Comparison of ENCODE assay signal across 26 cellular contexts in the genomic region with DNA sequence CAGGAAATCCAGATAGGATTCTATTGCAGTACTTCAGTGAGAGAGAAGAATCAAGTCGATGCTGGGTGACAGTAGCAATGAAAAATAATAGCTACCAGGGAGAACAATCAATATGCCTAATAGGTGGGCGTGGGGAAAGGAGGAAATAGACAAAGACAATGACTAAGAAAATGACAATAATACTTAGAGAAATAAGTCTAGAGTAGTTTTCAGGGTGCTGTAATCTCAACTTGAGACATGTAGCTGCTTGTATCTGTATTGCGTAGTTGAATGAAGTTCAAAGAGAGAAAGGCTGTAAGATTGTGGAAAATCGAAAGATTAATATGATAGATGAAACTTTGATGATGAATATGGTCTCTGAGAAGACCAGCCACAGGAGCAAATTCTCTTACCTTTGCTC. TPM values are rescaled to one million over a fixed set of nuclear protein-coding genes. Genes with fewer than 3 reads are reported as not detected.
DNase-seq lines count a peak whose midpoint lies in the region; ATAC-seq, FAIRE-seq and TF ChIP-seq lines count a peak whose summit lies in the region.
"Had no signal": no experiment of that assay in that cellular context is flagged by ENCODE, and none has a peak within 500 bp of the region (broad histone marks: within the 10 kb centered on the region; RNA-seq: fewer than 3 reads in every experiment).

No MANE protein-coding gene starts in this region.

- H2AFZ ChIP-seq in ACC112 (ENCODE audit: low read length, unreplicated experiment) (no peak overlapping the region), astrocyte (ENCODE audit: low read depth, low read length) (no peak overlapping the region), PC-9 (no peak overlapping the region)

- ATAC-seq in HG02678 (IDR thresholded peaks at IDR 0.05; ENCODE audit: unreplicated experiment) (no peak), HG03108 (IDR thresholded peaks at IDR 0.05; ENCODE audit: unreplicated experiment) (no peak)
- ATAC-seq: lower lobe of right lung, PC-3 had no signal

- H3K9me3 Mint-ChIP-seq in Calu3 (ENCODE audit: low read depth, unreplicated experiment) (no peaks in the 10 kb centered on the region), astrocyte (ENCODE audit: unreplicated experiment) (no peaks in the 10 kb centered on the region), mesothelial cell of epicardium (no peaks in the 10 kb centered on the region)
- H3K9me3 Mint-ChIP-seq: activated naive CD4-positive, alpha-beta T cell treated with anti-CD3 and anti-CD28 coated beads for 36 hours had no signal

- DNase-seq in Calu3 (no peak), astrocyte (ENCODE audit: low read depth) (no peak), mesothelial cell of epicardium (ENCODE audit: low spot score in 2 of 2, unreplicated experiment in 2 of 2) (no peak), middle frontal gyrus (ENCODE audit: extremely low spot score, low spot score) (no peak), PC-9 (no peak)
- DNase-seq: activated CD4-positive, alpha-beta T cell treated with anti-CD3 and anti-CD28 coated beads, Interleukin-2, amount 50 U/mL, for 48 hours; activated naive CD4-positive, alpha-beta T cell treated with anti-CD3 and anti-CD28 coated beads for 36 hours; activated T-cell treated with anti-CD3 and anti-CD28 coated beads for 4 hours; KG1; kidney; lower lobe of right lung; NCI-H187; NCI-H2227 treated with DMSO at 0.1 percent for 48 hours; NCI-H748 treated with DMSO at 0.1 percent for 48 hours; PC-3; posterior cingulate gyrus; WERI-Rb-1 had no signal

- H3K4me3 Mint-ChIP-seq in Calu3 (ENCODE audit: low read depth, unreplicated experiment) (no peak overlapping the region), astrocyte (ENCODE audit: unreplicated experiment) (peak overlapping the region; percentile 0), mesothelial cell of epicardium (no peak overlapping the region)
- H3K4me3 Mint-ChIP-seq: activated naive CD4-positive, alpha-beta T cell treated with anti-CD3 and anti-CD28 coated beads for 36 hours had no signal

- H3K4me1 Mint-ChIP-seq in Calu3 (ENCODE audit: low read depth, unreplicated experiment) = peaks cover 19% of the 10 kb centered on the region
- peaks cover 7% of the 10 kb centered on the region for H3K4me1 Mint-ChIP-seq in astrocyte (ENCODE audit: low read depth, unreplicated experiment)
- H3K4me1 Mint-ChIP-seq in mesothelial cell of epicardium = peaks cover 16% of the 10 kb centered on the region

- TF ChIP-seq CTCF in Calu3 (IDR thresholded peaks at IDR 0.05; ENCODE audit: unreplicated experiment) (no peak), astrocyte (IDR thresholded peaks at IDR 0.05; ENCODE audit: insufficient read depth, low read depth, low read length) (no peak), mesothelial cell of epicardium (IDR thresholded peaks at IDR 0.05; ENCODE audit: unreplicated experiment) (no peak), PC-9 (conservative IDR thresholded peaks at IDR 0.05) (no peak)

- POLR2A ChIA-PET in PC-9 (lab: Charles Lee; ENCODE audit: unreplicated experiment) = no interaction called here

- intact Hi-C loops in Calu3 (cut with micrococcal nuclease; ENCODE audit: unreplicated experiment) (no loop called here), PC-9 (cut with micrococcal nuclease; ENCODE audit: unreplicated experiment) (no loop called here)

- no peaks in the 10 kb centered on the region for H3K27me3 Mint-ChIP-seq in Calu3 (ENCODE audit: unreplicated experiment)
- H3K27me3 Mint-ChIP-seq in astrocyte (ENCODE audit: low read depth, unreplicated experiment) = no peaks in the 10 kb centered on the region
- no peaks in the 10 kb centered on the region for H3K27me3 Mint-ChIP-seq in mesothelial cell of epicardium (ENCODE audit: low read depth)

- H3K27me3 ChIP-seq in ACC112 (ENCODE audit: insufficient read depth, low read length) (no peaks in the 10 kb centered on the region), astrocyte (ENCODE audit: insufficient read depth, low read length) (no peaks in the 10 kb centered on the region), PC-9 (ENCODE audit: insufficient read depth, low read depth) (no peaks in the 10 kb centered on the region)
- H3K27me3 ChIP-seq: suprapubic skin, vagina had no signal

- H3K9ac ChIP-seq in astrocyte (ENCODE audit: low read length) = no peak overlapping the region

- peak overlapping the region; percentile 13; the same call in 1 of the 2 replicates for H3K4me3 ChIP-seq in ACC112 (ENCODE audit: low read depth, low read length)
- H3K4me3 ChIP-seq in astrocyte (ENCODE audit: insufficient read depth, low read depth, low read length) = no peak overlapping the region
- no peak overlapping the region for H3K4me3 ChIP-seq in PC-9
- H3K4me3 ChIP-seq: lower lobe of right lung, suprapubic skin, vagina had no signal

- H3K36me3 ChIP-seq in ACC112 (ENCODE audit: insufficient read depth, low read length) (peaks cover 15% of the 10 kb centered on the region), astrocyte (ENCODE audit: insufficient read depth, low read length) (peaks cover 2% of the 10 kb centered on the region), PC-9 (ENCODE audit: low read depth) (peaks cover 22% of the 10 kb centered on the region)

- H3K9me3 ChIP-seq in astrocyte (ENCODE audit: insufficient read depth, low read depth, low read length) = no peaks in the 10 kb centered on the region
- no peaks in the 10 kb centered on the region for H3K9me3 ChIP-seq in PC-9 (ENCODE audit: insufficient read depth, low read depth)
- H3K9me3 ChIP-seq: lower lobe of right lung, suprapubic skin, vagina had no signal

- H3K4me2 ChIP-seq in astrocyte (ENCODE audit: low read length) (no peak overlapping the region), PC-9 (no peak overlapping the region)

- no peaks in the 10 kb centered on the region for H3K9me2 ChIP-seq in PC-9 (ENCODE audit: insufficient read depth)

- peak overlapping the region; percentile 2 for H3K27ac Mint-ChIP-seq in Calu3 (ENCODE audit: unreplicated experiment)
- H3K27ac Mint-ChIP-seq in astrocyte (ENCODE audit: unreplicated experiment) = no peak overlapping the region
- H3K27ac Mint-ChIP-seq in mesothelial cell of epicardium = peak overlapping the region; percentile 10
- H3K27ac Mint-ChIP-seq: activated naive CD4-positive, alpha-beta T cell treated with anti-CD3 and anti-CD28 coated beads for 36 hours had no signal

- CTCF ChIA-PET in Calu3 (lab: Charles Lee) = interaction anchor here (0.6 kb wide), 1 partner anchor 606 kb away, joined by 3 read pairs; no protein-coding TSS in a partner anchor
- CTCF ChIA-PET in PC-9 (lab: Charles Lee) = no interaction called here

- H3K4me1 ChIP-seq in ACC112 (ENCODE audit: control insufficient read depth, insufficient read depth, low read length, unreplicated experiment) = peaks cover 16% of the 10 kb centered on the region
- H3K4me1 ChIP-seq in astrocyte (ENCODE audit: insufficient read depth, low read length) = no peaks in the 10 kb centered on the region
- H3K4me1 ChIP-seq in PC-9 (replicated peaks; ENCODE audit: insufficient read depth) = peaks cover 13% of the 10 kb centered on the region

- peaks cover 14% of the 10 kb centered on the region for H3K36me3 Mint-ChIP-seq in Calu3 (ENCODE audit: insufficient read depth, unreplicated experiment)
- H3K36me3 Mint-ChIP-seq in astrocyte (ENCODE audit: low read depth, unreplicated experiment) = no peaks in the 10 kb centered on the region
- H3K36me3 Mint-ChIP-seq in mesothelial cell of epicardium = peaks cover 11% of the 10 kb centered on the region

- H4K20me1 ChIP-seq in astrocyte (ENCODE audit: insufficient read depth, low read length) = peaks cover 20% of the 10 kb centered on the region
- no peaks in the 10 kb centered on the region; the same call in 1 of the 2 replicates for H4K20me1 ChIP-seq in PC-9 (ENCODE audit: insufficient read depth)

- no peak overlapping the region for H3K27ac ChIP-seq in ACC112 (ENCODE audit: low read depth, low read length)
- H3K27ac ChIP-seq in astrocyte (ENCODE audit: low read depth, low read length) = no peak overlapping the region
- no peak overlapping the region for H3K27ac ChIP-seq in PC-9
- H3K27ac ChIP-seq: lower lobe of right lung, suprapubic skin, vagina, WERI-Rb-1 had no signal

- peaks cover 8% of the 10 kb centered on the region for H3F3A ChIP-seq in PC-9 (ENCODE audit: insufficient read depth, low read depth)

- no TSS peak for BruUV-seq in Calu3 (replicated peaks; lab: Mats Ljungman, UMichigan)
- BruUV-seq in PC-9 (replicated peaks; lab: Mats Ljungman, UMichigan) = no TSS peak

- H3K79me2 ChIP-seq in ACC112 (ENCODE audit: control insufficient read depth, insufficient read depth, low read length, unreplicated experiment) = peaks cover 47% of the 10 kb centered on the region
- peaks cover 45% of the 10 kb centered on the region for H3K79me2 ChIP-seq in astrocyte (ENCODE audit: insufficient read depth, low read length)
- H3K79me2 ChIP-seq in PC-9 (ENCODE audit: low read depth) = peaks cover 32% of the 10 kb centered on the region

- FAIRE-seq in astrocyte (lab: Jason Lieb, UNC) = no peak
- FAIRE-seq: colon, endometrium, kidney had no signal

RNA-seq across cellular contexts. Expression of gene STXBP3, which starts 2.6 kb away (rescaled TPM):
- total RNA-seq in Calu3 (2022) (30.3 and 32.0 TPM in 2 replicates), astrocyte (38.9 and 48.5 TPM in 2 replicates), mesothelial cell of epicardium (37.8 to 43.1 TPM (median 40.9 TPM) in 3 replicates), PC-9 (2021) (31.8 and 37.0 TPM in 2 replicates)

RNA-seq across cellular contexts. Expression of gene FNDC7, which starts 36.4 kb away (rescaled TPM):
- total RNA-seq in Calu3 (2022) (not detected in 2 replicates), astrocyte (0.20 TPM in 1 of 2 replicates, not detected in the other), mesothelial cell of epicardium (0.07 to 0.13 TPM in 2 of 3 replicates, not detected in the other), PC-9 (2021) (0.20 TPM in 1 of 2 replicates, not detected in the other)
- total RNA-seq: H4, HT-29, kidney, lower lobe of right lung, PC-3, vagina had no signal

RNA-seq across cellular contexts. Expression of gene PRPF38B, which starts 57.0 kb away (rescaled TPM):
- total RNA-seq in Calu3 (2022) (45.7 and 47.6 TPM in 2 replicates), astrocyte (31.9 and 36.9 TPM in 2 replicates), mesothelial cell of epicardium (59.0 to 62.4 TPM (median 59.6 TPM) in 3 replicates), PC-9 (2021) (38.0 and 48.9 TPM in 2 replicates)
